ENCODE assay signal across 26 cellular contexts in the genomic region with DNA sequence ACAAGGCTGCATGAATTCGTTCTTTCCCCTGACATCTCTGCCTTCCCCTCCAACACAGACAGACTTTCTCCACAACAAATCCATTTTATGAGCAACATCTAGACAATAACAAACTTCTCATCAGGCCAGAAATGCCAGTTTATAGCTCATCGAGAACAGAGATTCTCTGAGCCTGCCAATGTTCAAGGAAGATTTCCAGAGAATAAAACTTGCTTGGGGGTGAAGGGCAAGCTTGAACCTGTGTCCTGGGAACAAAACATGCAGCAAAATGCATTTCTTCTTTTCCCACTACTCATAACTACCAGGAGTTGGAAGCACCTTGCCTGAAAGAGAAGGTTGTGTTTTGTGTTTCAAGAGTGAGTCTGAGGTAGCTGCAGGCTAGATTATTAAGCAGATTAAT. TPM values are rescaled to one million over a fixed set of nuclear protein-coding genes. Genes with fewer than 3 reads are reported as not detected.
"Had no signal": no experiment of that assay in that cellular context is flagged by ENCODE, and none has a peak within 500 bp of the region (broad histone marks: within the 10 kb centered on the region; RNA-seq: fewer than 3 reads in every experiment).

No MANE protein-coding gene starts in this region.

- H3K27ac Mint-ChIP-seq: activated CD4-positive, alpha-beta memory T cell treated with anti-CD3 and anti-CD28 coated beads, Interleukin-2, amount 10 ng/mL, durations not matched to agents 7 days and 5 days; activated CD4-positive, alpha-beta T cell treated with anti-CD3 and anti-CD28 coated beads for 36 hours; activated T-cell treated with anti-CD3 and anti-CD28 coated beads, Interleukin-2, amount 50 U/mL, for 72 hours; activated T-helper 2 cell treated with anti-CD3 and anti-CD28 coated beads, Interferon-gamma antibody, Interleukin-2, Interleukin-4, amounts not matched to agents 10 μg/mL and 5 μg/mL and 100 μg/mL, durations not matched to agents 14 hours and 24 hours and 36 hours; T-helper 17 cell had no signal

- DNase-seq: activated CD4-positive, alpha-beta memory T cell treated with anti-CD3 and anti-CD28 coated beads, Interleukin-2, amount 10 ng/mL, durations not matched to agents 7 days and 5 days; activated CD4-positive, alpha-beta T cell treated with anti-CD3 and anti-CD28 coated beads for 36 hours; activated CD4-positive, alpha-beta T cell treated with anti-CD3 and anti-CD28 coated beads, Interleukin-2, amount 50 U/mL, for 1 hour; activated CD4-positive, CD25-positive, alpha-beta regulatory T cell; activated CD8-positive, alpha-beta memory T cell treated with anti-CD3 and anti-CD28 coated beads, Interleukin-2, amount 50 U/mL, for 4 hours; activated naive CD4-positive, alpha-beta T cell treated with anti-CD3 and anti-CD28 coated beads, Interleukin-2, amount 50 U/mL, for 16 hours; activated T-cell treated with anti-CD3 and anti-CD28 coated beads, Interleukin-2, amount 50 U/mL, for 72 hours; amniotic stem cell; body of pancreas; NCI-H1105 treated with DMSO at 0.1 percent for 48 hours; NCI-H146; NCI-H1930; NCI-H2171; NCI-H2227 treated with DMSO at 0.1 percent for 48 hours; NCI-H526 treated with DMSO at 0.1 percent for 48 hours; NCI-H82; SIG-M5; T-helper 17 cell; T-helper 9 cell had no signal

- H3K4me1 Mint-ChIP-seq: T-helper 17 cell had no signal

- H3K4me2 ChIP-seq: KMS-11 had no signal

- H3K4me1 ChIP-seq: ascending aorta, body of pancreas had no signal

- H3K4me3 ChIP-seq: ascending aorta, body of pancreas, cardiac muscle cell had no signal

- FAIRE-seq: TTC549 had no signal

- H3K9ac ChIP-seq: KMS-11 had no signal

- H3K9me3 ChIP-seq: ascending aorta, body of pancreas had no signal

- H3K36me3 ChIP-seq: ascending aorta, cardiac muscle cell had no signal

- H3K27me3 ChIP-seq: ascending aorta, body of pancreas, cardiac muscle cell had no signal

- H3K27ac ChIP-seq: ascending aorta, body of pancreas, cardiac muscle cell, KMS-11 had no signal

- H3K4me3 Mint-ChIP-seq: activated CD4-positive, alpha-beta memory T cell treated with anti-CD3 and anti-CD28 coated beads, Interleukin-2, amount 10 ng/mL, durations not matched to agents 7 days and 5 days; activated CD4-positive, alpha-beta T cell treated with anti-CD3 and anti-CD28 coated beads for 36 hours; activated T-cell treated with anti-CD3 and anti-CD28 coated beads, Interleukin-2, amount 50 U/mL, for 72 hours; IgD-negative memory B cell; T-helper 17 cell had no signal

- H3K27me3 Mint-ChIP-seq: activated CD4-positive, alpha-beta T cell treated with anti-CD3 and anti-CD28 coated beads for 36 hours; IgD-negative memory B cell; T-helper 17 cell had no signal

- ATAC-seq: activated CD4-positive, alpha-beta T cell treated with anti-CD3 and anti-CD28 coated beads for 36 hours; activated T-cell treated with anti-CD3 and anti-CD28 coated beads, Interleukin-2, amount 50 U/mL, for 72 hours; body of pancreas; T-helper 17 cell had no signal

RNA-seq across cellular contexts. Expression of gene MAP1LC3B2, which starts 6.8 kb away (rescaled TPM):
- total RNA-seq: ascending aorta, body of pancreas, OCI-LY7 had no signal
